In genomic region chr1:24795236-24795635, GRCh38 we compare ENCODE assay signal across 28 cellular contexts. TPM values are rescaled to one million over a fixed set of nuclear protein-coding genes. Genes with fewer than 3 reads are reported as not detected.
DNase-seq lines count a peak whose midpoint lies in the region; ATAC-seq and TF ChIP-seq lines count a peak whose summit lies in the region.
"Had no signal": no experiment of that assay in that cellular context is flagged by ENCODE, and none has a peak within 500 bp of the region (broad histone marks: within the 10 kb centered on the region; RNA-seq: fewer than 3 reads in every experiment).

No MANE protein-coding gene starts in this region.

- no peak overlapping the region for H2AK9ac ChIP-seq in IMR-90 (replicated peaks; ENCODE audit: low read depth, low read length, poor library complexity)

- ATAC-seq in IMR-90 (ENCODE audit: low read depth) (no peak), T-helper 17 cell (no peak)
- ATAC-seq: activated naive CD4-positive, alpha-beta T cell treated with anti-CD3 and anti-CD28 coated beads, Interleukin-2, amount 50 U/mL, for 72 hours; activated T-helper 17 cell treated with anti-CD3 and anti-CD28 coated beads, Interleukin-2, amount 50 U/mL, for 72 hours; esophagus mucosa; K562 had no signal

- H2BK15ac ChIP-seq in IMR-90 (ENCODE audit: low read depth, low read length) = no peak overlapping the region

- no peak overlapping the region for H2BK20ac ChIP-seq in IMR-90 (ENCODE audit: low read depth, low read length)

- no peak for TF ChIP-seq RAD21 in IMR-90 (IDR thresholded peaks at IDR 0.05; ENCODE audit: low read length)

- H2BK120ac ChIP-seq in IMR-90 (ENCODE audit: low read depth, low read length) = no peak overlapping the region

- H4K20me1 ChIP-seq in IMR-90 (ENCODE audit: insufficient read depth, low read length) = peaks cover 72% of the 10 kb centered on the region; the same call in 1 of the 2 replicates
- peaks cover 80% of the 10 kb centered on the region for H4K20me1 ChIP-seq in smooth muscle cell (ENCODE audit: low read depth)

- H3K27ac Mint-ChIP-seq in T-helper 17 cell = no peak overlapping the region
- H3K27ac Mint-ChIP-seq: activated CD4-positive, alpha-beta memory T cell treated with anti-CD3 and anti-CD28 coated beads for 36 hours; activated naive CD4-positive, alpha-beta T cell treated with anti-CD3 and anti-CD28 coated beads, Interleukin-2, amount 50 U/mL, for 72 hours; activated T-helper 17 cell treated with anti-CD3 and anti-CD28 coated beads, Interleukin-2, amount 50 U/mL, for 72 hours; CD4-positive, CD25-positive, alpha-beta regulatory T cell; neural progenitor cell had no signal

- peaks cover 7% of the 10 kb centered on the region for H3F3A ChIP-seq in smooth muscle cell (ENCODE audit: low read depth)

- dilution Hi-C loops in IMR-90 (cut with HindIII; ENCODE audit: low sequenced_read_pairs, unreplicated experiment) = no loop called here

- H3K4me1 Mint-ChIP-seq in T-helper 17 cell = peaks cover 4% of the 10 kb centered on the region
- H3K4me1 Mint-ChIP-seq: activated T-helper 17 cell treated with anti-CD3 and anti-CD28 coated beads, Interleukin-2, amount 50 U/mL, for 72 hours; CD4-positive, CD25-positive, alpha-beta regulatory T cell; neural progenitor cell had no signal

- peaks cover 5% of the 10 kb centered on the region for H3K9me1 ChIP-seq in IMR-90 (ENCODE audit: insufficient read depth, low read length)

- H3K79me1 ChIP-seq in IMR-90 (ENCODE audit: low read depth in 1 of 2, low read length in 2 of 2) = peaks cover 0 to 31% of the 10 kb centered on the region in 2 experiments; a peak in 2 of 4 replicates

- peaks cover 12% of the 10 kb centered on the region for H3K4me1 ChIP-seq in IMR-90 (ENCODE audit: control insufficient read depth, insufficient read depth, low read length)
- H3K4me1 ChIP-seq in esophagus squamous epithelium = peaks cover 0 to 38% (median 4%) of the 10 kb centered on the region in 3 donors
- H3K4me1 ChIP-seq in smooth muscle cell (ENCODE audit: low read depth) = peaks cover 15% of the 10 kb centered on the region
- H3K4me1 ChIP-seq: neural progenitor cell had no signal

- CTCF ChIA-PET in IMR-90 (lab: Yijun Ruan, JAX) = no interaction called here

- H3K27me3 Mint-ChIP-seq in T-helper 17 cell = no peaks in the 10 kb centered on the region
- H3K27me3 Mint-ChIP-seq: activated CD4-positive, alpha-beta memory T cell treated with anti-CD3 and anti-CD28 coated beads for 36 hours; activated T-helper 17 cell treated with anti-CD3 and anti-CD28 coated beads, Interleukin-2, amount 50 U/mL, for 72 hours had no signal

- POLR2A ChIA-PET in IMR-90 (lab: Charles Lee; ENCODE audit: unreplicated experiment) = no interaction called here

- H2AFZ ChIP-seq in IMR-90 (replicated peaks; ENCODE audit: low read length, poor library complexity) = no peak overlapping the region
- no peak overlapping the region for H2AFZ ChIP-seq in smooth muscle cell (ENCODE audit: low read depth)
- H2AFZ ChIP-seq: neural progenitor cell, PC-9 had no signal

- H3K4ac ChIP-seq in IMR-90 (ENCODE audit: low read depth, low read length) = no peak overlapping the region

- no peak overlapping the region for H3K4me3 ChIP-seq in IMR-90 (ENCODE audit: insufficient read depth, low read depth, low read length)
- no peak overlapping the region for H3K4me3 ChIP-seq in esophagus squamous epithelium
- H3K4me3 ChIP-seq in smooth muscle cell = no peak overlapping the region
- H3K4me3 ChIP-seq: K562, neural progenitor cell, PC-9, skin epidermis had no signal

- peak; percentile 40 for DNase-seq in IMR-90
- DNase-seq in esophagus squamous epithelium (lab: John Stamatoyannopoulos, UW) = no peak
- no peak for DNase-seq in smooth muscle cell (lab: John Stamatoyannopoulos, UW; ENCODE audit: unreplicated experiment)
- no peak for DNase-seq in NCI-H526 (lab: John Stamatoyannopoulos, UW)
- DNase-seq in T-helper 17 cell = no peak
- no peak for DNase-seq in GM19240 (ENCODE audit: insufficient read length, low spot score)
- DNase-seq in amniotic stem cell (lab: John Stamatoyannopoulos, UW) = no peak
- DNase-seq: activated CD4-positive, alpha-beta memory T cell treated with anti-CD3 and anti-CD28 coated beads for 36 hours; activated CD4-positive, CD25-positive, alpha-beta regulatory T cell; activated CD8-positive, alpha-beta memory T cell treated with anti-CD3 and anti-CD28 coated beads, Interleukin-2, amount 50 U/mL, for 48 hours; CD4-positive, CD25-positive, alpha-beta regulatory T cell; effector CD8-positive, alpha-beta T cell; kidney; MM.1S; NCI-H1436; NCI-H446 treated with DMSO at 0.1 percent for 48 hours; NK-92 treated with Interleukin-12 subunit alpha and Interleukin-12 subunit beta, amount 100 ng/mL, for 24 hours; PC-9; SIG-M5; stimulated activated CD4-positive, alpha-beta T cell treated with anti-CD3 and anti-CD28 coated beads, Interleukin-1b, Interleukin-23, amount 100 ng/mL, for 48 hours; SW 1271 had no signal

- H4K91ac ChIP-seq in IMR-90 (ENCODE audit: insufficient read depth, low read depth, low read length) = no peak overlapping the region

- no peak overlapping the region for H3K4me3 Mint-ChIP-seq in T-helper 17 cell
- H3K4me3 Mint-ChIP-seq: activated CD4-positive, alpha-beta memory T cell treated with anti-CD3 and anti-CD28 coated beads for 36 hours; activated T-helper 17 cell treated with anti-CD3 and anti-CD28 coated beads, Interleukin-2, amount 50 U/mL, for 72 hours; CD4-positive, CD25-positive, alpha-beta regulatory T cell; neural progenitor cell had no signal

- no peak for TF ChIP-seq POLR2A in IMR-90 (IDR thresholded peaks at IDR 0.05; ENCODE audit: low read depth, low read length)
- TF ChIP-seq POLR2A in esophagus squamous epithelium (IDR thresholded peaks at IDR 0.05) = no peak

- H3K36me3 Mint-ChIP-seq in T-helper 17 cell (ENCODE audit: low read depth) = no peaks in the 10 kb centered on the region

- H4K5ac ChIP-seq in IMR-90 (ENCODE audit: low read depth, low read length) = no peak overlapping the region

- 100% methylated on average over 2 of the region's 5 CpGs; no CpG with 5 or more reads in 1 of the 2 experiments for WGBS in IMR-90 (ENCODE audit: extremely low coverage in 2 of 2, insufficient read length in 1 of 2), 2 experiments
- 89 to 91% methylated on average over 5 of the region's 5 CpGs for WGBS in esophagus squamous epithelium, 2 donors
- WGBS in smooth muscle cell (ENCODE audit: low lambda C conversion rate) = 98% methylated on average over 5 of the region's 5 CpGs

- H3K9me3 ChIP-seq in IMR-90 (ENCODE audit: control insufficient read depth, insufficient read depth, low read length) = no peaks in the 10 kb centered on the region
- no peaks in the 10 kb centered on the region for H3K9me3 ChIP-seq in esophagus squamous epithelium
- H3K9me3 ChIP-seq in smooth muscle cell (replicated peaks; ENCODE audit: low read depth) = no peaks in the 10 kb centered on the region
- no peaks in the 10 kb centered on the region for H3K9me3 ChIP-seq in T-helper 17 cell (ENCODE audit: control insufficient read depth, low read length, poor library complexity, severe bottlenecking)

- H3K27me3 ChIP-seq in IMR-90 (ENCODE audit: control insufficient read depth, insufficient read depth, low read length) (no peaks in the 10 kb centered on the region), esophagus squamous epithelium (no peaks in the 10 kb centered on the region), smooth muscle cell (ENCODE audit: low read depth) (no peaks in the 10 kb centered on the region)
- H3K27me3 ChIP-seq: neural progenitor cell had no signal

- no peak overlapping the region for H3K18ac ChIP-seq in IMR-90 (ENCODE audit: low read depth, low read length)

- H3K79me2 ChIP-seq in smooth muscle cell (ENCODE audit: low read depth) = peaks cover 83% of the 10 kb centered on the region

- H3K9ac ChIP-seq in IMR-90 (ENCODE audit: low read depth, low read length) (no peak overlapping the region), smooth muscle cell (ENCODE audit: low read depth) (no peak overlapping the region)
- H3K9ac ChIP-seq: neural progenitor cell had no signal

- peak overlapping the region; percentile 95 for H2BK5ac ChIP-seq in IMR-90 (ENCODE audit: low read depth, low read length, poor library complexity, severe bottlenecking)

- intact Hi-C loops in IMR-90 (cut with micrococcal nuclease) = no loop called here
- intact Hi-C loops in esophagus squamous epithelium (cut with DNase I) = no loop called here

- in situ Hi-C loops in IMR-90 (cut with MboI; ENCODE audit: low sequenced_read_pairs) = no loop called here

- no peak overlapping the region for H3K23ac ChIP-seq in IMR-90 (ENCODE audit: low read depth, low read length)

- BruUV-seq in IMR-90 (replicated peaks; lab: Mats Ljungman, UMichigan) = no TSS peak

- no peak overlapping the region for H2AK5ac ChIP-seq in IMR-90 (ENCODE audit: low read depth, low read length)

- no peak for TF ChIP-seq CTCF in C4-2B (conservative IDR thresholded peaks at IDR 0.05)
- TF ChIP-seq CTCF in IMR-90 (conservative IDR thresholded peaks at IDR 0.05; ENCODE audit: low read depth, low read length) = no peak
- no peak for TF ChIP-seq CTCF in esophagus squamous epithelium (IDR thresholded peaks at IDR 0.05)
- no peak for TF ChIP-seq CTCF in smooth muscle cell (IDR thresholded peaks at IDR 0.05; ENCODE audit: borderline replicate concordance, insufficient read depth, poor library complexity, severe bottlenecking)

- no peak overlapping the region for H3K4me2 ChIP-seq in IMR-90 (ENCODE audit: low read depth, low read length)
- H3K4me2 ChIP-seq in smooth muscle cell = no peak overlapping the region
- H3K4me2 ChIP-seq: neural progenitor cell, PC-9 had no signal

- H3K27ac ChIP-seq in C4-2B (peak overlapping the region; percentile 7; the same call in 1 of the 2 replicates), IMR-90 (ENCODE audit: insufficient read depth, low read length) (peak overlapping the region; percentile 35; the same call in 1 of the 2 replicates), esophagus squamous epithelium (peak overlapping the region in 3 of 4 donors; percentile 47 to 75 (median 65)), smooth muscle cell (ENCODE audit: low read depth) (peak overlapping the region; percentile 92)
- H3K27ac ChIP-seq: neural progenitor cell, PC-9 had no signal

- H3K56ac ChIP-seq in IMR-90 (ENCODE audit: extremely low read depth, insufficient read depth, low read length) = no peak overlapping the region

- H4K8ac ChIP-seq in IMR-90 (ENCODE audit: low read depth in 2 of 2, low read length in 2 of 2) = peak overlapping the region; percentile 2 to 71; a peak in 1 of 4 replicates

- peak overlapping the region; percentile 74 for H3K14ac ChIP-seq in IMR-90 (replicated peaks; ENCODE audit: low read depth, low read length)

- H3K36me3 ChIP-seq in IMR-90 (ENCODE audit: control insufficient read depth, insufficient read depth, low read length) (peaks cover 8% of the 10 kb centered on the region), esophagus squamous epithelium (peaks cover 0 to 6% (median 0%) of the 10 kb centered on the region in 3 donors), smooth muscle cell (ENCODE audit: low read depth) (no peaks in the 10 kb centered on the region)

RNA-seq across cellular contexts. Expression of gene CLIC4, which starts 50.0 kb away (rescaled TPM):
- total RNA-seq in IMR-90 (2012; rRNA removed) (392 and 524 TPM in 2 replicates), esophagus squamous epithelium (100 to 1,000 TPM in 1 of 4 donors, 10 to 100 TPM in 3; 22.3 to 204 (median 69.0) TPM), smooth muscle cell (389 and 417 TPM in 2 replicates), T-helper 17 cell (1 to 10 TPM; 3.9 to 9.9 TPM)
- polyA plus RNA-seq in IMR-90 (2012; rRNA removed) (194 and 242 TPM in 2 replicates), smooth muscle cell (149 and 151 TPM in 2 replicates)
- polyA plus RNA-seq in IMR-90 (2012; cell fraction: cytosol; rRNA removed) = 181 and 264 TPM in 2 replicates
- polyA plus RNA-seq in IMR-90 (2012; cell fraction: nucleus; rRNA removed; ENCODE audit: low replicate concordance) = 149 and 183 TPM in 2 replicates

Comparison
In these comparisons a context has a peak if more than half of its experiments do, and no peak if none do; other contexts are left out.
1. H3K27ac ChIP-seq: peak in every context shown above with its lines; median percentile 92 in smooth muscle cell; 65 in esophagus squamous epithelium; 35 in IMR-90; 7 in C4-2B.